8 cellular contexts compared by ENCODE assay signal in genomic region chr6:87151786-87152527, GRCh38. TPM values are rescaled to one million over a fixed set of nuclear protein-coding genes. Genes with fewer than 3 reads are reported as not detected.
DNase-seq lines count a peak whose midpoint lies in the region; ATAC-seq and TF ChIP-seq lines count a peak whose summit lies in the region.

No MANE protein-coding gene starts in this region.

- no peaks in the 10 kb centered on the region for H3K9me2 ChIP-seq in OCI-LY1 (ENCODE audit: low read depth, low read length)

- peaks cover 31 to 39% of the 10 kb centered on the region in 2 donors for H3K4me1 Mint-ChIP-seq in natural killer cell treated with Interleukin-12 subunit alpha and Interleukin-12 subunit beta and Interleukin-15 and Interleukin-18, amount 100 ng/mL, for 72 hours (ENCODE audit: low read depth in 2 of 2)

- no peak for DNase-seq in AG09309 (ENCODE audit: low read depth)
- peak; percentile 54 to 56 for DNase-seq in activated T-helper 1 cell treated with anti-CD3 and anti-CD28 coated beads, Interleukin-2, amount 50 U/mL, for 16 hours (ENCODE audit: low read depth in 1 of 2, low spot score in 1 of 2)
- DNase-seq in fibroblast of peridontal ligament (ENCODE audit: extremely low read depth) = peak; percentile 43
- DNase-seq in natural killer cell treated with Interleukin-12 subunit alpha and Interleukin-12 subunit beta and Interleukin-15 and Interleukin-18, amount 100 ng/mL, for 72 hours (ENCODE audit: low spot score) = peak; percentile 80
- DNase-seq in stimulated activated naive CD4-positive, alpha-beta T cell (lab: John Stamatoyannopoulos, UW) = peak; percentile 38 to 87 (median 66)

- no peaks in the 10 kb centered on the region for H3K9me3 ChIP-seq in OCI-LY1 (ENCODE audit: low read length)

- H3K9me3 Mint-ChIP-seq in natural killer cell treated with Interleukin-12 subunit alpha and Interleukin-12 subunit beta and Interleukin-15 and Interleukin-18, amount 100 ng/mL, for 72 hours = no peaks in the 10 kb centered on the region

- H3K79me2 ChIP-seq in OCI-LY1 (ENCODE audit: insufficient read depth, low read length) = peaks cover 14% of the 10 kb centered on the region

- ATAC-seq in GM19023 (IDR thresholded peaks at IDR 0.05; ENCODE audit: unreplicated experiment) = peak; percentile 30
- ATAC-seq in HG03342 (IDR thresholded peaks at IDR 0.05; ENCODE audit: unreplicated experiment) = peak; percentile 35
- ATAC-seq in natural killer cell treated with Interleukin-12 subunit alpha and Interleukin-12 subunit beta and Interleukin-15 and Interleukin-18, amount 100 ng/mL, for 72 hours = peak; percentile 40 to 52

- peaks cover 36% of the 10 kb centered on the region for H3K4me1 ChIP-seq in OCI-LY1 (ENCODE audit: insufficient read depth, low read length, severe bottlenecking)

- peak overlapping the region; percentile 91 for H3K4me3 Mint-ChIP-seq in natural killer cell treated with Interleukin-12 subunit alpha and Interleukin-12 subunit beta and Interleukin-15 and Interleukin-18, amount 100 ng/mL, for 72 hours

- no peaks in the 10 kb centered on the region for H3K36me3 ChIP-seq in OCI-LY1 (ENCODE audit: insufficient read depth, low read length)

- H3K27ac Mint-ChIP-seq in natural killer cell treated with Interleukin-12 subunit alpha and Interleukin-12 subunit beta and Interleukin-15 and Interleukin-18, amount 100 ng/mL, for 72 hours = peak overlapping the region; percentile 98 to 99

- H3K36me3 Mint-ChIP-seq in natural killer cell treated with Interleukin-12 subunit alpha and Interleukin-12 subunit beta and Interleukin-15 and Interleukin-18, amount 100 ng/mL, for 72 hours = peaks cover 6% of the 10 kb centered on the region

- no peaks in the 10 kb centered on the region for H3K27me3 ChIP-seq in OCI-LY1 (ENCODE audit: insufficient read depth, low read length)

- peak; percentile 4 for TF ChIP-seq CTCF in AG09309 (IDR thresholded peaks at IDR 0.05; ENCODE audit: control insufficient read depth, insufficient read depth, low read depth, low read length, missing control alignments)
- TF ChIP-seq CTCF in OCI-LY1 (IDR thresholded peaks at IDR 0.05; ENCODE audit: low read length) = no peak

- H3K9ac ChIP-seq in OCI-LY1 (ENCODE audit: low read length) = peak overlapping the region; percentile 49

- H3K4me3 ChIP-seq in AG09309 (ENCODE audit: control insufficient read depth, low read depth, low read length) (peak overlapping the region; percentile 32), OCI-LY1 (ENCODE audit: low read depth, low read length, poor library complexity, severe bottlenecking) (peak overlapping the region; percentile 55)

- H3K4me2 ChIP-seq in OCI-LY1 (ENCODE audit: low read length) = peak overlapping the region; percentile 79

- H3K27ac ChIP-seq in OCI-LY1 (ENCODE audit: low read depth, low read length, poor library complexity, severe bottlenecking) = no peak overlapping the region

- peaks cover 0 to 8% of the 10 kb centered on the region in 2 donors for H3K27me3 Mint-ChIP-seq in natural killer cell treated with Interleukin-12 subunit alpha and Interleukin-12 subunit beta and Interleukin-15 and Interleukin-18, amount 100 ng/mL, for 72 hours

- H4K20me1 ChIP-seq in OCI-LY1 (ENCODE audit: insufficient read depth, low read length) = no peaks in the 10 kb centered on the region

- 0 out of 2 replicates have a peak overlapping the region, but pooled peaks have one; percentile 16 for H2AFZ ChIP-seq in OCI-LY1 (ENCODE audit: low read length)

- H3F3A ChIP-seq in OCI-LY1 (ENCODE audit: insufficient read depth, low read length) = no peaks in the 10 kb centered on the region

RNA-seq across cellular contexts. Expression of gene ZNF292, which starts 3.4 kb away (rescaled TPM):
- total RNA-seq in natural killer cell treated with Interleukin-12 subunit alpha and Interleukin-12 subunit beta and Interleukin-15 and Interleukin-18, amount 100 ng/mL, for 72 hours = 10 to 100 TPM; 63.2 to 65.9 TPM

RNA-seq across cellular contexts. Expression of gene CGA, which starts 57.1 kb away (rescaled TPM):
- not detected for total RNA-seq in natural killer cell treated with Interleukin-12 subunit alpha and Interleukin-12 subunit beta and Interleukin-15 and Interleukin-18, amount 100 ng/mL, for 72 hours
